8 cellular contexts compared by ENCODE assay signal in genomic region chr3:105366302-105367062, GRCh38. TPM values are rescaled to one million over a fixed set of nuclear protein-coding genes. Genes with fewer than 3 reads are reported as not detected.
DNase-seq lines count a peak whose midpoint lies in the region; ATAC-seq and TF ChIP-seq lines count a peak whose summit lies in the region.

Gene ALCAM (plus strand): TSS chr3:105366909.

- peak within 1 kb of the TSS; percentile 89 for H3K4me3 ChIP-seq in fibroblast of mammary gland (ENCODE audit: control insufficient read depth, low read depth, low read length)

- POLR2A ChIA-PET in naive thymus-derived CD8-positive, alpha-beta T cell (lab: Charles Lee), result no interaction called here

- peaks cover 21% of the 10 kb centered on the region for H3K36me3 Mint-ChIP-seq in activated T-helper 17 cell treated with anti-CD3 and anti-CD28 coated beads, Interleukin-2, amount 50 U/mL, for 72 hours (ENCODE audit: low read depth)
- no peaks in the 10 kb centered on the region for H3K36me3 Mint-ChIP-seq in naive thymus-derived CD8-positive, alpha-beta T cell

- peak; percentile 100 for DNase-seq in EL
- DNase-seq in RPMI7951 (ENCODE audit: low read depth), result peak; percentile 99
- peak; percentile 98 for DNase-seq in fibroblast of mammary gland (ENCODE audit: low read depth)
- peak; percentile 62 to 83 (median 67) for DNase-seq in naive thymus-derived CD8-positive, alpha-beta T cell
- DNase-seq in stimulated activated naive CD4-positive, alpha-beta T cell treated with Interleukin-2 at 50 U/mL for 16 hours (lab: John Stamatoyannopoulos, UW), result peak; percentile 79

- ATAC-seq in GM21825 (IDR thresholded peaks at IDR 0.05; ENCODE audit: unreplicated experiment), result peak; percentile 60
- peak; percentile 66 for ATAC-seq in activated T-helper 17 cell treated with anti-CD3 and anti-CD28 coated beads, Interleukin-2, amount 50 U/mL, for 72 hours (replicated peaks)
- peak; percentile 62 to 69 for ATAC-seq in naive thymus-derived CD8-positive, alpha-beta T cell

- H3K9me3 Mint-ChIP-seq in activated T-helper 17 cell treated with anti-CD3 and anti-CD28 coated beads, Interleukin-2, amount 50 U/mL, for 72 hours, result no peaks in the 10 kb centered on the region
- no peaks in the 10 kb centered on the region for H3K9me3 Mint-ChIP-seq in naive thymus-derived CD8-positive, alpha-beta T cell

- H3K4me1 Mint-ChIP-seq in activated T-helper 17 cell treated with anti-CD3 and anti-CD28 coated beads, Interleukin-2, amount 50 U/mL, for 72 hours, result peaks cover 24% of the 10 kb centered on the region
- peaks cover 24 to 38% (median 29%) of the 10 kb centered on the region in 4 donors for H3K4me1 Mint-ChIP-seq in naive thymus-derived CD8-positive, alpha-beta T cell

- peak within 1 kb of the TSS; percentile 54 for H3K27ac ChIP-seq in KOPT-K1 (ENCODE audit: low read depth, low read length, poor library complexity, severe bottlenecking)

- no peaks in the 10 kb centered on the region for H3K9me3 ChIP-seq in KOPT-K1 (ENCODE audit: insufficient read depth, low read length, poor library complexity, severe bottlenecking)

- no peaks in the 10 kb centered on the region for H3K36me3 ChIP-seq in KOPT-K1 (ENCODE audit: insufficient read depth, low read length)

- peaks cover 12% of the 10 kb centered on the region for H3K27me3 Mint-ChIP-seq in activated T-helper 17 cell treated with anti-CD3 and anti-CD28 coated beads, Interleukin-2, amount 50 U/mL, for 72 hours
- H3K27me3 Mint-ChIP-seq in naive thymus-derived CD8-positive, alpha-beta T cell, result peaks cover 1 to 19% (median 6%) of the 10 kb centered on the region in 5 donors

- peak within 1 kb of the TSS; percentile 95 for H3K4me3 Mint-ChIP-seq in activated T-helper 17 cell treated with anti-CD3 and anti-CD28 coated beads, Interleukin-2, amount 50 U/mL, for 72 hours
- peak within 1 kb of the TSS; percentile 84 to 98 (median 95) for H3K4me3 Mint-ChIP-seq in naive thymus-derived CD8-positive, alpha-beta T cell

- H3K27ac Mint-ChIP-seq in activated T-helper 17 cell treated with anti-CD3 and anti-CD28 coated beads, Interleukin-2, amount 50 U/mL, for 72 hours, result peak within 1 kb of the TSS; percentile 100
- peak within 1 kb of the TSS; percentile 73 to 98 (median 95) for H3K27ac Mint-ChIP-seq in naive thymus-derived CD8-positive, alpha-beta T cell

- peak; percentile 55 for TF ChIP-seq CTCF in fibroblast of mammary gland (conservative IDR thresholded peaks at IDR 0.05; ENCODE audit: control insufficient read depth, insufficient read depth, low read depth, low read length)

RNA-seq across cellular contexts. Expression of gene ALCAM, which starts in this region (rescaled TPM):
- 89.3 and 104 TPM in 2 replicates for total RNA-seq in RPMI7951 (2014; rRNA removed; shearing (Covaris generic))
- total RNA-seq in activated T-helper 17 cell treated with anti-CD3 and anti-CD28 coated beads, Interleukin-2, amount 50 U/mL, for 72 hours, result 10 to 100 TPM in 1 of 2 donors, 1 to 10 TPM in 1; 8.2 to 11.9 TPM
- total RNA-seq in naive thymus-derived CD8-positive, alpha-beta T cell, result 1 to 10 TPM; 2.7 to 3.1 TPM
- 1 to 10 TPM in 2 of 3 donors, under 1 TPM in 1; 0.41 to 1.8 (median 1.5) TPM for polyA plus RNA-seq in naive thymus-derived CD8-positive, alpha-beta T cell

Comparison
In these comparisons a context has a peak if more than half of its experiments do, and no peak if none do; other contexts are left out.
1. Peak in every context shown above with its lines: DNase-seq, ATAC-seq, H3K4me3 ChIP-seq and H3K27ac ChIP-seq.